ENCODE assay signal across 8 cellular contexts in genomic region chr19:57389730-57390598, GRCh38. TPM values are rescaled to one million over a fixed set of nuclear protein-coding genes. Genes with fewer than 3 reads are reported as not detected.
DNase-seq lines count a peak whose midpoint lies in the region; ATAC-seq, FAIRE-seq and TF ChIP-seq lines count a peak whose summit lies in the region.

Gene ZNF548 (plus strand): TSS chr19:57389854. CDS start chr19:57390100, 246 bp downstream.

- peaks cover 23% of the 10 kb centered on the region; the same call in 1 of the 2 replicates for H4K20me1 ChIP-seq in DND-41 (ENCODE audit: insufficient read depth, low read length)
- H4K20me1 ChIP-seq in KMS-11 (ENCODE audit: insufficient read depth) = no peaks in the 10 kb centered on the region

- peak within 1 kb of the TSS; percentile 96 for H3K4me3 Mint-ChIP-seq in activated T-cell treated with anti-CD3 and anti-CD28 coated beads, Interleukin-2, amount 50 U/mL, for 72 hours

- H3K9me3 Mint-ChIP-seq in activated T-cell treated with anti-CD3 and anti-CD28 coated beads, Interleukin-2, amount 50 U/mL, for 72 hours = peaks cover 11 to 12% of the 10 kb centered on the region in 2 donors

- H3K9ac ChIP-seq in DND-41 (ENCODE audit: low read depth, low read length) (peak within 1 kb of the TSS; percentile 96), KMS-11 (peak within 1 kb of the TSS; percentile 56)

- intact Hi-C loops in esophagus muscularis mucosa (cut with DNase I) = loop anchor here (2.0 kb wide), 1 partner anchor 27 kb away; the partner anchor contains the start of genes TRAPPC2B and ZNF547

- H3K27me3 ChIP-seq in DND-41 (ENCODE audit: insufficient read depth, low read length, poor library complexity) (no peaks in the 10 kb centered on the region), KMS-11 (ENCODE audit: insufficient read depth, low read depth) (no peaks in the 10 kb centered on the region), esophagus muscularis mucosa (no peaks in the 10 kb centered on the region)

- H2AFZ ChIP-seq in DND-41 (ENCODE audit: low read depth, low read length) = peak within 1 kb of the TSS; percentile 89
- H2AFZ ChIP-seq in KMS-11 (ENCODE audit: low read depth) = peak within 1 kb of the TSS; percentile 89

- peak; percentile 99 for ATAC-seq in DND-41 (ENCODE audit: insufficient read depth, low read depth)
- peak; percentile 94 for ATAC-seq in GM21737 (IDR thresholded peaks at IDR 0.05; ENCODE audit: unreplicated experiment)
- peak; percentile 96 to 97 for ATAC-seq in activated T-cell treated with anti-CD3 and anti-CD28 coated beads, Interleukin-2, amount 50 U/mL, for 72 hours (replicated peaks in 1 of 2)

- no peaks in the 10 kb centered on the region for H3K9me3 ChIP-seq in DND-41 (ENCODE audit: insufficient read depth, low read length, severe bottlenecking)
- peaks cover 0 to 10% (median 0%) of the 10 kb centered on the region in 4 donors for H3K9me3 ChIP-seq in esophagus muscularis mucosa

- H3K27ac Mint-ChIP-seq in activated T-cell treated with anti-CD3 and anti-CD28 coated beads, Interleukin-2, amount 50 U/mL, for 72 hours = peak within 1 kb of the TSS; percentile 86

- H3K4me2 ChIP-seq in DND-41 (ENCODE audit: insufficient read depth, low read length) (peak within 1 kb of the TSS; percentile 93), KMS-11 (peak within 1 kb of the TSS; percentile 67)

- H3K27ac ChIP-seq in DND-41 (ENCODE audit: low read length) (peak within 1 kb of the TSS; percentile 92), KMS-11 (peak within 1 kb of the TSS; percentile 23), esophagus muscularis mucosa (replicated peaks in 1 of 4) (peak within 1 kb of the TSS; percentile 87 to 96 (median 91))

- peak; percentile 40 for TF ChIP-seq POLR2A in esophagus muscularis mucosa (IDR thresholded peaks at IDR 0.05; ENCODE audit: low read depth)

- H3K27me3 Mint-ChIP-seq in activated T-cell treated with anti-CD3 and anti-CD28 coated beads, Interleukin-2, amount 50 U/mL, for 72 hours (ENCODE audit: low read depth) = no peaks in the 10 kb centered on the region

- WGBS in esophagus muscularis mucosa = 1% methylated on average over 24 of the region's 50 CpGs

- peaks cover 24 to 55% of the 10 kb centered on the region in 2 donors for H3K36me3 Mint-ChIP-seq in activated T-cell treated with anti-CD3 and anti-CD28 coated beads, Interleukin-2, amount 50 U/mL, for 72 hours (ENCODE audit: insufficient read depth in 2 of 2)

- H3K79me2 ChIP-seq in DND-41 (ENCODE audit: insufficient read depth, low read length) (peaks cover 54% of the 10 kb centered on the region), KMS-11 (ENCODE audit: insufficient read depth, low read depth) (peaks cover 10% of the 10 kb centered on the region; the same call in 1 of the 2 replicates)

- peaks cover 29% of the 10 kb centered on the region for H3K4me1 Mint-ChIP-seq in activated T-cell treated with anti-CD3 and anti-CD28 coated beads, Interleukin-2, amount 50 U/mL, for 72 hours (ENCODE audit: low read depth)

- peaks cover 25% of the 10 kb centered on the region for H3K36me3 ChIP-seq in DND-41 (ENCODE audit: insufficient read depth, low read length)
- H3K36me3 ChIP-seq in KMS-11 (ENCODE audit: insufficient read depth) = no peaks in the 10 kb centered on the region
- peaks cover 5 to 23% (median 13%) of the 10 kb centered on the region in 4 donors for H3K36me3 ChIP-seq in esophagus muscularis mucosa

- no peak for TF ChIP-seq EP300 in esophagus muscularis mucosa (IDR thresholded peaks at IDR 0.05)

- peak within 1 kb of the TSS; percentile 93 to 97 for H3K4me3 ChIP-seq in DND-41 (ENCODE audit: low read depth in 1 of 2, low read length in 2 of 2)
- H3K4me3 ChIP-seq in KMS-11 (IDR thresholded peaks at IDR 0.05; ENCODE audit: insufficient read depth, low read depth, low read length) = no peak within 1 kb of the TSS
- peak within 1 kb of the TSS; percentile 69 to 83 (median 76) for H3K4me3 ChIP-seq in esophagus muscularis mucosa

- peak; percentile 63 for FAIRE-seq in RCC 7860 (lab: Jason Lieb, UNC)

- peak; percentile 98 for DNase-seq in DND-41
- DNase-seq in RCC 7860 (ENCODE audit: low spot score) = peak; percentile 88
- DNase-seq in activated T-cell treated with anti-CD3 and anti-CD28 coated beads, Interleukin-2, amount 50 U/mL, for 72 hours = peak; percentile 97
- DNase-seq in esophagus muscularis mucosa (ENCODE audit: extremely low spot score) = peak; percentile 99
- DNase-seq in myocyte (ENCODE audit: low read depth) = peak; percentile 99
- DNase-seq in stimulated activated CD8-positive, alpha-beta memory T cell treated with anti-CD3 and anti-CD28 coated beads, Interleukin-7, amount 100 ng/mL, for 48 hours (ENCODE audit: extremely low read depth in 1 of 2, low read depth in 1 of 2) = peak; percentile 94 to 96

- peak; percentile 42 for TF ChIP-seq CTCF in DND-41 (IDR thresholded peaks at IDR 0.05; ENCODE audit: borderline replicate concordance, extremely low read depth, low read length, poor library complexity, severe bottlenecking)
- TF ChIP-seq CTCF in KMS-11 (conservative IDR thresholded peaks at IDR 0.05; ENCODE audit: low read depth, low read length) = no peak
- TF ChIP-seq CTCF in esophagus muscularis mucosa (IDR thresholded peaks at IDR 0.05) = peak in 1 of 3 experiments; percentile 23

- H3K4me1 ChIP-seq in DND-41 (ENCODE audit: insufficient read depth, low read length) (peaks cover 36% of the 10 kb centered on the region), KMS-11 (ENCODE audit: low read depth, poor library complexity, severe bottlenecking) (peaks cover 3% of the 10 kb centered on the region), esophagus muscularis mucosa (peaks cover 14 to 32% (median 29%) of the 10 kb centered on the region in 4 donors)

RNA-seq across cellular contexts. Expression of gene ZNF548, which starts in this region (rescaled TPM):
- 10 to 100 TPM; 40.4 to 62.8 TPM for total RNA-seq in activated T-cell treated with anti-CD3 and anti-CD28 coated beads, Interleukin-2, amount 50 U/mL, for 72 hours
- total RNA-seq in esophagus muscularis mucosa (10 to 100 TPM; 20.2 to 26.3 (median 23.6) TPM), myocyte (15.8 and 17.3 TPM in 2 replicates)
- 7.5 TPM for polyA plus RNA-seq in myocyte (2012)

Comparison
In these comparisons a context has a peak if more than half of its experiments do, and no peak if none do; other contexts are left out.
1. H3K27ac ChIP-seq: peak in every context shown above with its lines; median percentile 92 in DND-41; 91 in esophagus muscularis mucosa; 23 in KMS-11.